Comparison of ENCODE assay signal across 10 cellular contexts in the genomic region with DNA sequence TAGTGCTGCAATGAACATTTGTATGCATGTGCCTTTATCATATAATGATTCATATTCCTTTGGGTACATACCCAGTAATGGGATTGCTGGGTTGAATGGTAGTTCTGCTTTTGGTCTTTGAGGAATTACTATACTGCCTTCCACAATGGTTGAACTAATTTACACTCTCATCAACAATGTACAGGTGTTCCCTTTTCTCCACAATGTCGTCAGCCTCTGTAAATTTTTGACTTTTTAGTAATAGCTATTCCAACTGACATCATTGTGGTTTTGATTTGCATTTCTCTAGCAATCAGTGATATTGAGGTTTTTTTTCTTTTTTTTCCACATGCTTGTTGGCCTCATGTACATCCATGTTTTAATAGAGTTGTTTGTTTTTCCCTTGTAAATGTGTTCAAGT.
"Had no signal": no experiment of that assay in that cellular context is flagged by ENCODE, and none has a peak within 500 bp of the region (broad histone marks: within the 10 kb centered on the region; RNA-seq: fewer than 3 reads in every experiment).

No MANE protein-coding gene starts in this region.

- H2AFZ ChIP-seq: GM23248 had no signal

- H3K9ac ChIP-seq: GM23248 had no signal

- H3K4me3 Mint-ChIP-seq: HFFc6 had no signal

- H3K4me3 ChIP-seq: GM23248, HAP-1, K562 had no signal

- H3K9me3 Mint-ChIP-seq: HFFc6 had no signal

- H3K27ac ChIP-seq: GM23248, HL-60 had no signal

- ATAC-seq: HCT116, K562 had no signal

- H3K27ac Mint-ChIP-seq: HFFc6 had no signal

- DNase-seq: GM23248, GOT3, H7, HFFc6, IMR-90, KG1 had no signal

- H3K9me3 ChIP-seq: HAP-1 had no signal

- H3K36me3 ChIP-seq: HAP-1 had no signal

- FAIRE-seq: K562 had no signal
